Comparison of ENCODE assay signal across 1 cellular context in genomic region chr13:74979703-74980102, GRCh38.
TF ChIP-seq lines count a peak whose summit lies in the region.

No MANE protein-coding gene starts in this region.

TF ChIP-seq in SK-N-SH treated with all-trans-retinoic acid at 6 μM for 48 hours, 23 proteins besides CTCF, POLR2A, EP300 and RAD21 (continued from another document):
- no peak for TF ChIP-seq POU6F1 (CRISPR knock-in tag; IDR thresholded peaks at IDR 0.05; ENCODE audit: borderline replicate concordance, low read depth)
- no peak for TF ChIP-seq ZNF8 (CRISPR knock-in tag; IDR thresholded peaks at IDR 0.05)
- no peak for TF ChIP-seq ZNF70 (CRISPR knock-in tag; IDR thresholded peaks at IDR 0.05)
- TF ChIP-seq CSDC2 (CRISPR knock-in tag; IDR thresholded peaks at IDR 0.05) = no peak
- TF ChIP-seq SNAI2 (CRISPR knock-in tag; IDR thresholded peaks at IDR 0.05) = no peak
- TF ChIP-seq RARB (CRISPR knock-in tag; IDR thresholded peaks at IDR 0.05) = no peak
